ENCODE assay signal across 25 cellular contexts in genomic region chr17:72461757-72462156, GRCh38.
A peak's percentile ranks its signal among the peaks of the same experiment; 100 is the strongest.
DNase-seq lines count a peak whose midpoint lies in the region; ATAC-seq and TF ChIP-seq lines count a peak whose summit lies in the region.
"Had no signal": no experiment of that assay in that cellular context is flagged by ENCODE, and none has a peak within 500 bp of the region (broad histone marks: within the 10 kb centered on the region; RNA-seq: fewer than 3 reads in every experiment).

No MANE protein-coding gene starts in this region.

- CTCF ChIA-PET in HCT116 (lab: Charles Lee), result no interaction called here

- no peak overlapping the region for H3K9ac ChIP-seq in HCT116 (ENCODE audit: low read length)

- H2AFZ ChIP-seq in HCT116 (ENCODE audit: low read depth, low read length, poor library complexity, severe bottlenecking), result no peak overlapping the region

- DNase-seq in HCT116 (ENCODE audit: low read depth, low spot score), result no peak
- DNase-seq in RWPE2 (ENCODE audit: low spot score), result no peak
- no peak for DNase-seq in foreskin keratinocyte
- DNase-seq in spleen, result peak; percentile 4
- no peak for DNase-seq in islet precursor cell
- no peak for DNase-seq in midbrain (lab: John Stamatoyannopoulos, UW)
- DNase-seq: activated CD4-positive, alpha-beta memory T cell treated with anti-CD3 and anti-CD28 coated beads, Interleukin-2, amount 10 ng/mL, durations not matched to agents 7 days and 5 days; activated naive CD8-positive, alpha-beta T cell treated with anti-CD3 and anti-CD28 coated beads for 36 hours; cerebellar nuclear complex; DMS79 treated with DMSO at 0.1 percent for 48 hours; GF-D8; H9; KBM-7; lower lobe of right lung; NCI-H1417 treated with DMSO at 0.1 percent for 48 hours; NCI-H345; NCI-H774; nephron progenitor cell; pancreas; stimulated activated CD4-positive, alpha-beta T cell treated with anti-CD3 and anti-CD28 coated beads, Interleukin-4, amount 100 ng/mL, for 24 hours; testis had no signal

- intact Hi-C loops in HCT116 (cut with micrococcal nuclease) (no loop called here), spleen (cut with DNase I; ENCODE audit: low total_unique reads) (no loop called here)

- POLR2A ChIA-PET in HCT116 (lab: Charles Lee), result no interaction called here

- H3K4me1 ChIP-seq in HCT116 (ENCODE audit: control insufficient read depth in 1 of 2, insufficient read depth in 2 of 2, low read length in 2 of 2), result peaks cover 50 to 97% of the 10 kb centered on the region in 2 experiments
- peaks cover 44% of the 10 kb centered on the region for H3K4me1 ChIP-seq in RWPE2 (ENCODE audit: insufficient read depth, poor library complexity, severe bottlenecking)
- H3K4me1 ChIP-seq in foreskin keratinocyte, result peaks cover 30% of the 10 kb centered on the region
- H3K4me1 ChIP-seq in spleen, result no peaks in the 10 kb centered on the region
- H3K4me1 ChIP-seq: lower lobe of right lung had no signal

- peak overlapping the region; percentile 5; the same call in 1 of the 2 replicates for H3K4me2 ChIP-seq in HCT116 (ENCODE audit: low read length)

- RAD21 ChIA-PET in HCT116 (lab: Charles Lee; ENCODE audit: low non-redundant PET in 1 of 2, low total read pairs in 2 of 2, uncharacterized antibody in 2 of 2, unreplicated experiment in 2 of 2), result interaction anchor here (0.6 to 0.7 kb wide), 2 partner anchors 341 kb away, joined by 3 to 6 read pairs; partner anchors contain the start of gene SOX9 (in 1 of the 2)

- H3K4me3 ChIP-seq in HCT116 (replicated peaks in 1 of 2; ENCODE audit: low read depth in 1 of 2, low read length in 2 of 2), result no peak overlapping the region
- no peak overlapping the region for H3K4me3 ChIP-seq in RWPE2 (ENCODE audit: severe bottlenecking)
- no peak overlapping the region for H3K4me3 ChIP-seq in spleen
- H3K4me3 ChIP-seq: lower lobe of right lung, pancreas, SK-N-MC, testis had no signal

- no peaks in the 10 kb centered on the region for H4K20me1 ChIP-seq in HCT116 (ENCODE audit: insufficient read depth)

- TF ChIP-seq CTCF in HCT116 (IDR thresholded peaks at IDR 0.05 in 2 of 3, conservative IDR thresholded peaks at IDR 0.05 in 1 of 3; ENCODE audit: borderline replicate concordance in 1 of 3, insufficient read depth in 1 of 3, low read depth in 2 of 3, low read length in 2 of 3) (no peak), RWPE2 (IDR thresholded peaks at IDR 0.05; ENCODE audit: poor library complexity, severe bottlenecking) (no peak), foreskin keratinocyte (conservative IDR thresholded peaks at IDR 0.05) (no peak), spleen (IDR thresholded peaks at IDR 0.05 in 8 of 11, conservative IDR thresholded peaks at IDR 0.05 in 3 of 11) (no peak)

- 61 to 82% (median 73%) methylated on average over 5 of the region's 5 CpGs for WGBS in spleen, 5 donors

- TF ChIP-seq POLR2A in HCT116 (IDR thresholded peaks at IDR 0.05; ENCODE audit: borderline replicate concordance, extremely low read depth, insufficient read depth, insufficient read length) (no peak), spleen (IDR thresholded peaks at IDR 0.05) (no peak)

- no TSS peak for BruUV-seq in HCT116 (replicated peaks; lab: Mats Ljungman, UMichigan)

- H3K36me3 ChIP-seq in HCT116 (ENCODE audit: control insufficient read depth in 1 of 2, insufficient read depth in 2 of 2, low read length in 2 of 2) (no peaks in the 10 kb centered on the region), RWPE2 (ENCODE audit: low read depth) (peaks cover 6% of the 10 kb centered on the region; the same call in 1 of the 2 replicates), spleen (no peaks in the 10 kb centered on the region)
- H3K36me3 ChIP-seq: lower lobe of right lung, pancreas had no signal

- ATAC-seq in HCT116 (no peak), RWPE2 (ENCODE audit: low read depth) (no peak), foreskin keratinocyte (no peak), HG03520 (IDR thresholded peaks at IDR 0.05; ENCODE audit: unreplicated experiment) (no peak)
- ATAC-seq: lower lobe of right lung; pancreas; stimulated activated memory B cell treated with anti-CD40 and anti-IgM and Interleukin-4, amounts not matched to agents 10 μg/mL and 1 μg/mL and 100 μg/mL, for 72 hours had no signal

- TF ChIP-seq RAD21 in HCT116 (IDR thresholded peaks at IDR 0.05; ENCODE audit: low read depth), result no peak

- no peaks in the 10 kb centered on the region for H3K27me3 ChIP-seq in HCT116 (ENCODE audit: insufficient read depth, low read length)
- no peaks in the 10 kb centered on the region for H3K27me3 ChIP-seq in RWPE2 (ENCODE audit: insufficient read depth, poor library complexity, severe bottlenecking)
- H3K27me3 ChIP-seq in foreskin keratinocyte, result no peaks in the 10 kb centered on the region
- H3K27me3 ChIP-seq in spleen (replicated peaks in 1 of 7), result peaks cover 0 to 16% (median 0%) of the 10 kb centered on the region in 7 donors
- H3K27me3 ChIP-seq: pancreas, testis had no signal

- H3K79me2 ChIP-seq in HCT116 (ENCODE audit: insufficient read depth, low read length), result peaks cover 83% of the 10 kb centered on the region

- peaks cover 0 to 5% of the 10 kb centered on the region in 2 experiments; a peak in 1 of 4 replicates for H3K9me3 ChIP-seq in HCT116 (ENCODE audit: control insufficient read depth in 1 of 2, insufficient read depth in 1 of 2, low read depth in 1 of 2, low read length in 2 of 2)
- H3K9me3 ChIP-seq in RWPE2 (ENCODE audit: severe bottlenecking), result peaks cover 3% of the 10 kb centered on the region
- no peaks in the 10 kb centered on the region for H3K9me3 ChIP-seq in spleen
- H3K9me3 ChIP-seq: lower lobe of right lung, pancreas, testis had no signal

- H3K27ac ChIP-seq in HCT116 (ENCODE audit: low read depth, low read length), result no peak overlapping the region
- peak overlapping the region; percentile 98 for H3K27ac ChIP-seq in RWPE2 (ENCODE audit: poor library complexity, severe bottlenecking)
- peak overlapping the region; percentile 98 for H3K27ac ChIP-seq in foreskin keratinocyte
- no peak overlapping the region for H3K27ac ChIP-seq in spleen
- H3K27ac ChIP-seq: lower lobe of right lung, RWPE1, SK-N-MC, testis had no signal

- H3K9me2 ChIP-seq in HCT116 (ENCODE audit: insufficient read depth), result no peaks in the 10 kb centered on the region

TF ChIP-seq in HCT116, 20 proteins besides CTCF, POLR2A, EP300 and RAD21:
- TF ChIP-seq ELF1 (IDR thresholded peaks at IDR 0.05; ENCODE audit: borderline replicate concordance, low read depth) (no peak), TCF7L2 (IDR thresholded peaks at IDR 0.05; ENCODE audit: borderline replicate concordance, extremely low read depth, insufficient read depth, insufficient read length) (no peak), SRF (IDR thresholded peaks at IDR 0.05; ENCODE audit: low read depth) (no peak), CEBPB (IDR thresholded peaks at IDR 0.05; ENCODE audit: low read depth) (no peak), POLR2AphosphoS5 (IDR thresholded peaks at IDR 0.05; ENCODE audit: low read depth, low read length) (no peak), REST (IDR thresholded peaks at IDR 0.05; ENCODE audit: low read depth) (no peak), EZH2 (IDR thresholded peaks at IDR 0.05) (no peak), FOSL1 (IDR thresholded peaks at IDR 0.05; ENCODE audit: low read depth) (no peak), MAX (IDR thresholded peaks at IDR 0.05) (no peak), CBX3 (IDR thresholded peaks at IDR 0.05; ENCODE audit: low read depth) (no peak), ZFX (IDR thresholded peaks at IDR 0.05) (no peak), YY1 (IDR thresholded peaks at IDR 0.05; ENCODE audit: extremely low read depth, insufficient replicate concordance, low read depth, low read length) (no peak)
- TF ChIP-seq, protein P1, sequence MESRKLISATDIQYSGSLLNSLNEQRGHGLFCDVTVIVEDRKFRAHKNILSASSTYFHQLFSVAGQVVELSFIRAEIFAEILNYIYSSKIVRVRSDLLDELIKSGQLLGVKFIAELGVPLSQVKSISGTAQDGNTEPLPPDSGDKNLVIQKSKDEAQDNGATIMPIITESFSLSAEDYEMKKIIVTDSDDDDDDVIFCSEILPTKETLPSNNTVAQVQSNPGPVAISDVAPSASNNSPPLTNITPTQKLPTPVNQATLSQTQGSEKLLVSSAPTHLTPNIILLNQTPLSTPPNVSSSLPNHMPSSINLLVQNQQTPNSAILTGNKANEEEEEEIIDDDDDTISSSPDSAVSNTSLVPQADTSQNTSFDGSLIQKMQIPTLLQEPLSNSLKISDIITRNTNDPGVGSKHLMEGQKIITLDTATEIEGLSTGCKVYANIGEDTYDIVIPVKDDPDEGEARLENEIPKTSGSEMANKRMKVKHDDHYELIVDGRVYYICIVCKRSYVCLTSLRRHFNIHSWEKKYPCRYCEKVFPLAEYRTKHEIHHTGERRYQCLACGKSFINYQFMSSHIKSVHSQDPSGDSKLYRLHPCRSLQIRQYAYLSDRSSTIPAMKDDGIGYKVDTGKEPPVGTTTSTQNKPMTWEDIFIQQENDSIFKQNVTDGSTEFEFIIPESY (IDR thresholded peaks at IDR 0.05; ENCODE audit: extremely low read depth, insufficient replicate concordance, low read length), result no peak

Comparison
In these comparisons a context has a peak if more than half of its experiments do, and no peak if none do; other contexts are left out.
1. H3K27ac ChIP-seq: peak in RWPE2 (single experiment) and foreskin keratinocyte (single experiment); none in HCT116 (single experiment) and spleen (0 of 8).